ENCODE assay signal across 11 cellular contexts in the genomic region with DNA sequence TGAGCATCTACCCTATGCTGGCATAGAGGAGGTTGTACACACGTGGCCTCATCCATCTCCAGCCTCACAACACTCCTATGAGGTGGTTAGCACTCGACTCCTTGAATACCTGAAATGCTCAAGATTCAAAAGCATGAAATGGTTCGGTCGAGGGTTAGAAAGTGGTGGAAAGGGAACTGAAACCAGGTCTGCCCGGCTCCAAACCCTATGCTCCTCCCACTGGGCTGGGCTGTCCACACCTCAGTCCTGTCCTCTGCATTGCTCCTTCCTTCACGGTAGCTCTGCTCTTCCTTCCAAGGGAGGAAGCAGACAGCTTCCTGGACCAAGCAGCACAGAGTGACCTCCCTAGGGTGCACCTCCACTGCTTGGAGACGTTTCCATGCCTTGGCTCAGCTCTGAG.
A peak's percentile ranks its signal among the peaks of the same experiment; 100 is the strongest.
DNase-seq lines count a peak whose midpoint lies in the region; ATAC-seq and TF ChIP-seq lines count a peak whose summit lies in the region.
"Had no signal": no experiment of that assay in that cellular context is flagged by ENCODE, and none has a peak within 500 bp of the region (broad histone marks: within the 10 kb centered on the region; RNA-seq: fewer than 3 reads in every experiment).

No MANE protein-coding gene starts in this region.

- H3K27ac ChIP-seq in gastrocnemius medialis = no peak overlapping the region
- H3K27ac ChIP-seq in mesendoderm (ENCODE audit: low read depth, low read length) = no peak overlapping the region
- H3K27ac ChIP-seq in Peyer's patch = no peak overlapping the region
- H3K27ac ChIP-seq: breast epithelium had no signal

- ATAC-seq in GM19438 (IDR thresholded peaks at IDR 0.05; ENCODE audit: low read depth, unreplicated experiment) (peak; percentile 98), HG02973 (IDR thresholded peaks at IDR 0.05; ENCODE audit: unreplicated experiment) (peak; percentile 99), gastrocnemius medialis (no peak)

- no peak overlapping the region for H2BK120ac ChIP-seq in mesendoderm (ENCODE audit: low read depth, low read length)

- TF ChIP-seq CTCF in gastrocnemius medialis (IDR thresholded peaks at IDR 0.05 in 4 of 5, conservative IDR thresholded peaks at IDR 0.05 in 1 of 5) = no peak
- no peak for TF ChIP-seq CTCF in Peyer's patch (IDR thresholded peaks at IDR 0.05)

- H3K4ac ChIP-seq in mesendoderm (ENCODE audit: low read depth, low read length) = no peak overlapping the region

- no peak overlapping the region for H4K5ac ChIP-seq in mesendoderm (ENCODE audit: low read length)

- H3K9me3 ChIP-seq in gastrocnemius medialis (no peaks in the 10 kb centered on the region), Peyer's patch (no peaks in the 10 kb centered on the region)
- H3K9me3 ChIP-seq: breast epithelium had no signal

- H3K27me3 ChIP-seq in gastrocnemius medialis (no peaks in the 10 kb centered on the region), mesendoderm (ENCODE audit: insufficient read depth, low read length, poor library complexity) (no peaks in the 10 kb centered on the region), Peyer's patch (no peaks in the 10 kb centered on the region)
- H3K27me3 ChIP-seq: breast epithelium had no signal

- H2BK5ac ChIP-seq in mesendoderm (ENCODE audit: low read length) = no peak overlapping the region

- H3K56ac ChIP-seq in mesendoderm (ENCODE audit: low read length) = no peak overlapping the region

- no peaks in the 10 kb centered on the region for H3K79me2 ChIP-seq in mesendoderm (ENCODE audit: control insufficient read depth, insufficient read depth, low read length)

- TF ChIP-seq POLR2A in gastrocnemius medialis (IDR thresholded peaks at IDR 0.05) = no peak
- TF ChIP-seq POLR2A in Peyer's patch (IDR thresholded peaks at IDR 0.05) = no peak

- in situ Hi-C loops in gastrocnemius medialis (cut with MboI; ENCODE audit: low sequenced_read_pairs in 4 of 4) = no loop called here

- H3K4me1 ChIP-seq in gastrocnemius medialis (no peaks in the 10 kb centered on the region), mesendoderm (ENCODE audit: control insufficient read depth, low read depth, low read length) (peaks cover 4% of the 10 kb centered on the region), Peyer's patch (peaks cover 0 to 8% (median 0%) of the 10 kb centered on the region in 4 donors)
- H3K4me1 ChIP-seq: breast epithelium had no signal

- H3K23ac ChIP-seq in mesendoderm (ENCODE audit: low read length) = no peak overlapping the region

- no CpG with 5 or more reads among the region's 7 CpGs for WGBS in mesendoderm (ENCODE audit: extremely low coverage, insufficient coverage, low lambda C conversion rate)

- DNase-seq in CD1c-positive myeloid dendritic cell (ENCODE audit: extremely low spot score) (peak; percentile 55), NOMO-1 (lab: John Stamatoyannopoulos, UW; ENCODE audit: unreplicated experiment in 2 of 2) (peak; percentile 86 to 89), gastrocnemius medialis (no peak), mesendoderm (no peak), Peyer's patch (no peak), Kasumi-1 (lab: John Stamatoyannopoulos, UW) (no peak)
- DNase-seq: foreskin melanocyte, SHP77 had no signal

- H3K9ac ChIP-seq in mesendoderm (ENCODE audit: low read length) = no peak overlapping the region

- H3K79me1 ChIP-seq in mesendoderm (ENCODE audit: low read length) = no peaks in the 10 kb centered on the region

- intact Hi-C loops in gastrocnemius medialis (cut with DNase I; ENCODE audit: low total_unique reads) = no loop called here

- no peak overlapping the region for H2AK5ac ChIP-seq in mesendoderm (ENCODE audit: low read length)

- H3K36me3 ChIP-seq in gastrocnemius medialis (no peaks in the 10 kb centered on the region), mesendoderm (ENCODE audit: control insufficient read depth, insufficient read depth, low read length) (no peaks in the 10 kb centered on the region), Peyer's patch (no peaks in the 10 kb centered on the region)
- H3K36me3 ChIP-seq: breast epithelium had no signal

- no peak overlapping the region for H3K4me3 ChIP-seq in gastrocnemius medialis
- H3K4me3 ChIP-seq in mesendoderm (ENCODE audit: low read length) = no peak overlapping the region
- no peak overlapping the region for H3K4me3 ChIP-seq in Peyer's patch
- H3K4me3 ChIP-seq: breast epithelium had no signal

- H4K8ac ChIP-seq in mesendoderm (ENCODE audit: low read depth, low read length) = no peak overlapping the region

- no peak overlapping the region for H2BK15ac ChIP-seq in mesendoderm (replicated peaks; ENCODE audit: low read depth)

- no peak overlapping the region for H3K18ac ChIP-seq in mesendoderm (ENCODE audit: low read length)

- H3K4me2 ChIP-seq in mesendoderm (ENCODE audit: low read length) = no peak overlapping the region

Comparison
In these comparisons a context has a peak if more than half of its experiments do, and no peak if none do; other contexts are left out.
1. DNase-seq: peak in CD1c-positive myeloid dendritic cell (single experiment) and NOMO-1 (2 of 2); none in gastrocnemius medialis (0 of 2), mesendoderm (single experiment), Peyer's patch (0 of 3) and Kasumi-1 (0 of 2).
2. ATAC-seq: peak in GM19438 (single experiment) and HG02973 (single experiment); none in gastrocnemius medialis (0 of 2).